In the genomic region with DNA sequence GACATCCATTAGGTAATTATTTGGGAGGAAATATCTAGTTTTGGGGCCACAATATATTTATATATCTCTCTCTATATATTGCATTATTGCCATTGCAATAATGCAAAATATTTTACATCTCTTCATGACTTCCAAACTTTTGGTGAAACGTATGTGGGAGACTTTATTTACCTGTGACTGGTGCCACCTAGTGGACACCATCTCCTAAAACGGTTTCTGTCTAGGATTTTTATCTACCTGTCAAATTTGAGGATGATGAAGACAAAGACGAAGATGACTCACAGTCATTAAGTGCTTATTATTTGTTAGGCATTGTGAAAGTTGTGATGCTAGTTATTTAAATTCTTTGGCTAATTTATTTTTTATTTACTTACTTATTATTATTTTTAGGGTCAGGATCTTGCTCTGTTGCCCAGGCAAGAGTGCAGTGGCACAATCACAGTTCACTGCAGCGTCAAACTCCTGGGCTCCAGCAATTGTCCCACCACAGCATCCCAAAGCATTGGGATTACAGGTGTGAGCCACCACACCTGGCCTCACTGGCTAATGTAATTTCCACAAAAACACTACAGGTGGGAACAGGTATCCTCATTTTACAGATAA, we compare ENCODE assay signal across 8 cellular contexts. TPM values are rescaled to one million over a fixed set of nuclear protein-coding genes. Genes with fewer than 3 reads are reported as not detected.
DNase-seq lines count a peak whose midpoint lies in the region; ATAC-seq and TF ChIP-seq lines count a peak whose summit lies in the region.

No MANE protein-coding gene starts in this region.

- H3K4me1 Mint-ChIP-seq in activated naive CD8-positive, alpha-beta T cell treated with anti-CD3 and anti-CD28 coated beads, Interleukin-2, amount 50 U/mL, for 24 hours: no peaks in the 10 kb centered on the region

- ATAC-seq in activated naive CD8-positive, alpha-beta T cell treated with anti-CD3 and anti-CD28 coated beads, Interleukin-2, amount 50 U/mL, for 24 hours: no peak
- ATAC-seq in GM19324 (IDR thresholded peaks at IDR 0.05; ENCODE audit: low FRiP score, unreplicated experiment): no peak
- no peak for ATAC-seq in HG02571 (IDR thresholded peaks at IDR 0.05; ENCODE audit: unreplicated experiment)

- H3K4me3 Mint-ChIP-seq in activated naive CD8-positive, alpha-beta T cell treated with anti-CD3 and anti-CD28 coated beads, Interleukin-2, amount 50 U/mL, for 24 hours: no peak overlapping the region

- H3K36me3 Mint-ChIP-seq in activated naive CD8-positive, alpha-beta T cell treated with anti-CD3 and anti-CD28 coated beads, Interleukin-2, amount 50 U/mL, for 24 hours (ENCODE audit: low read depth): no peaks in the 10 kb centered on the region

- peaks cover 25% of the 10 kb centered on the region for H3K27me3 Mint-ChIP-seq in activated naive CD8-positive, alpha-beta T cell treated with anti-CD3 and anti-CD28 coated beads, Interleukin-2, amount 50 U/mL, for 24 hours

- H3K27me3 ChIP-seq in hepatocyte (peaks cover 14% of the 10 kb centered on the region), spleen (replicated peaks in 1 of 7) (peaks cover 0 to 8% (median 0%) of the 10 kb centered on the region in 7 donors)

- DNase-seq in D341Med (ENCODE audit: low spot score) (peak; percentile 46), HFF-Myc (ENCODE audit: extremely low read depth, low read depth) (peak; percentile 30), OCI-M1 (lab: John Stamatoyannopoulos, UW) (peak; percentile 61), hepatocyte (ENCODE audit: low spot score) (peak; percentile 74), spleen (no peak)
- DNase-seq in activated naive CD8-positive, alpha-beta T cell treated with anti-CD3 and anti-CD28 coated beads, Interleukin-2, amount 50 U/mL, for 24 hours: peak; percentile 48

- no peak overlapping the region for H3K4me3 ChIP-seq in HFF-Myc (replicated peaks; ENCODE audit: low read depth, low read length)
- no peak overlapping the region for H3K4me3 ChIP-seq in hepatocyte
- H3K4me3 ChIP-seq in spleen: no peak overlapping the region

- H3K9me2 ChIP-seq in hepatocyte (replicated peaks; ENCODE audit: insufficient read depth): no peaks in the 10 kb centered on the region

- TF ChIP-seq POLR2A in spleen (IDR thresholded peaks at IDR 0.05): no peak

- H3K4me2 ChIP-seq in hepatocyte: no peak overlapping the region

- WGBS in hepatocyte (ENCODE audit: low lambda C conversion rate, missing lambda C conversion rate): 25% methylated on average over 4 of the region's 4 CpGs
- WGBS in spleen, 5 donors: 23 to 26% (median 24%) methylated on average over 4 of the region's 4 CpGs

- TF ChIP-seq CTCF in HFF-Myc (IDR thresholded peaks at IDR 0.05; ENCODE audit: low read depth, low read length, missing control alignments) (peak; percentile 52), hepatocyte (IDR thresholded peaks at IDR 0.05; ENCODE audit: poor library complexity) (peak; percentile 81), spleen (IDR thresholded peaks at IDR 0.05 in 8 of 11, conservative IDR thresholded peaks at IDR 0.05 in 3 of 11) (peak in 10 of 11 experiments; percentile 34 to 76 (median 71))

- H3K9me3 Mint-ChIP-seq in activated naive CD8-positive, alpha-beta T cell treated with anti-CD3 and anti-CD28 coated beads, Interleukin-2, amount 50 U/mL, for 24 hours: no peaks in the 10 kb centered on the region

- H3K27ac ChIP-seq in hepatocyte: no peak overlapping the region
- H3K27ac ChIP-seq in spleen: no peak overlapping the region

- intact Hi-C loops in spleen (cut with DNase I; ENCODE audit: low total_unique reads): loop anchor here (5.0 to 10.0 kb wide), 2 partner anchors 150 to 263 kb away; no protein-coding TSS in a partner anchor

- H3K36me3 ChIP-seq in hepatocyte (replicated peaks; ENCODE audit: insufficient read depth, low read depth) (no peaks in the 10 kb centered on the region), spleen (no peaks in the 10 kb centered on the region)

- H3K9me3 ChIP-seq in hepatocyte (ENCODE audit: low read depth) (no peaks in the 10 kb centered on the region), spleen (no peaks in the 10 kb centered on the region)

- no peak overlapping the region for H2AFZ ChIP-seq in hepatocyte

- no peaks in the 10 kb centered on the region for H3K79me2 ChIP-seq in hepatocyte

- no peaks in the 10 kb centered on the region for H4K20me1 ChIP-seq in hepatocyte (ENCODE audit: insufficient read depth, poor library complexity, severe bottlenecking)

- no peak overlapping the region for H3K27ac Mint-ChIP-seq in activated naive CD8-positive, alpha-beta T cell treated with anti-CD3 and anti-CD28 coated beads, Interleukin-2, amount 50 U/mL, for 24 hours

- H3K4me1 ChIP-seq in hepatocyte (ENCODE audit: insufficient read depth): no peaks in the 10 kb centered on the region
- no peaks in the 10 kb centered on the region for H3K4me1 ChIP-seq in spleen

RNA-seq across cellular contexts. Expression of a gene that starts 18.7 kb away (rescaled TPM):
- total RNA-seq in hepatocyte (17.3 and 18.6 TPM in 2 replicates), spleen (10 to 100 TPM; 25.3 to 41.0 (median 35.5) TPM)
- polyA plus RNA-seq in hepatocyte (12.5 and 15.2 TPM in 2 replicates), spleen (1 to 10 TPM; 5.4 to 7.9 (median 7.6) TPM)
